In genomic region chr6:111850288-111850937, GRCh38 we compare ENCODE assay signal across 10 cellular contexts. TPM values are rescaled to one million over a fixed set of nuclear protein-coding genes. Genes with fewer than 3 reads are reported as not detected.
DNase-seq lines count a peak whose midpoint lies in the region; ATAC-seq, FAIRE-seq and TF ChIP-seq lines count a peak whose summit lies in the region.
"Had no signal": no experiment of that assay in that cellular context is flagged by ENCODE, and none has a peak within 500 bp of the region (broad histone marks: within the 10 kb centered on the region; RNA-seq: fewer than 3 reads in every experiment).

No MANE protein-coding gene starts in this region.

- H3K4me1 ChIP-seq in BE2C (peaks cover 36% of the 10 kb centered on the region), HepG2 (ENCODE audit: insufficient read depth, low read length) (peaks cover 27% of the 10 kb centered on the region)
- H3K4me1 ChIP-seq: psoas muscle had no signal

- TF ChIP-seq CTCF in BE2C (IDR thresholded peaks at IDR 0.05; ENCODE audit: low read depth, low read length) (no peak), HepG2 (CRISPR knock-in tag; IDR thresholded peaks at IDR 0.05) (no peak)

- H3K36me3 ChIP-seq in BE2C (no peaks in the 10 kb centered on the region; the same call in 1 of the 2 replicates), HepG2 (replicated peaks in 1 of 2; ENCODE audit: control insufficient read depth in 1 of 2, insufficient read depth in 2 of 2, low read length in 2 of 2) (no peaks in the 10 kb centered on the region)

- H3K4me3 ChIP-seq in BE2C (ENCODE audit: low read depth, low read length): no peak overlapping the region
- no peak overlapping the region for H3K4me3 ChIP-seq in HepG2 (replicated peaks in 1 of 3; ENCODE audit: insufficient read depth in 1 of 3, low read depth in 2 of 3, low read length in 3 of 3)
- H3K4me3 ChIP-seq: psoas muscle had no signal

- H3K4me2 ChIP-seq in HepG2 (ENCODE audit: low read depth, low read length): no peak overlapping the region

- H3K27ac ChIP-seq in HepG2 (ENCODE audit: extremely low read length, insufficient read depth, low read length): no peak overlapping the region
- H3K27ac ChIP-seq: psoas muscle had no signal

- no peak for TF ChIP-seq RAD21 in HepG2 (CRISPR knock-in tag; IDR thresholded peaks at IDR 0.05)

- TF ChIP-seq POLR2A in HepG2 (IDR thresholded peaks at IDR 0.05; ENCODE audit: insufficient read depth in 1 of 2, low read depth in 2 of 2, low read length in 2 of 2): no peak

- intact Hi-C loops in HepG2 (cut with micrococcal nuclease; ENCODE audit: unreplicated experiment): no loop called here

- H3K27me3 ChIP-seq in BE2C (no peaks in the 10 kb centered on the region), HepG2 (ENCODE audit: control insufficient read depth in 1 of 2, insufficient read depth in 2 of 2, low read length in 2 of 2) (no peaks in the 10 kb centered on the region)

- CTCF ChIA-PET in HepG2 (lab: Yijun Ruan, JAX; ENCODE audit: low intra/inter-chr PET ratio, low total read pairs): no interaction called here

- ATAC-seq in GM18870 (IDR thresholded peaks at IDR 0.05; ENCODE audit: unreplicated experiment) (peak; percentile 55), HG03378 (IDR thresholded peaks at IDR 0.05; ENCODE audit: unreplicated experiment) (peak; percentile 65), HepG2 (no peak), GM21825 (IDR thresholded peaks at IDR 0.05; ENCODE audit: unreplicated experiment) (no peak)
- ATAC-seq: psoas muscle had no signal

- H3K9ac ChIP-seq in HepG2 (ENCODE audit: insufficient read depth, low read depth, low read length): no peak overlapping the region

- WGBS in HepG2 (ENCODE audit: low lambda C conversion rate): 71% methylated on average over 10 of the region's 10 CpGs

- H4K20me1 ChIP-seq in HepG2 (ENCODE audit: insufficient read depth, low read length): no peaks in the 10 kb centered on the region

- BruUV-seq in HepG2 (replicated peaks; lab: Mats Ljungman, UMichigan): no TSS peak

- FAIRE-seq in HepG2 (lab: Jason Lieb, UNC): no peak

- no peak overlapping the region for H2AFZ ChIP-seq in HepG2 (ENCODE audit: low read length)

- POLR2A ChIA-PET in HepG2 (lab: Yijun Ruan, JAX): no interaction called here

- H3K9me3 ChIP-seq in BE2C: no peaks in the 10 kb centered on the region
- H3K9me3 ChIP-seq in HepG2 (ENCODE audit: low read length): no peaks in the 10 kb centered on the region
- H3K9me3 ChIP-seq: psoas muscle had no signal

- DNase-seq in BE2C (peak; percentile 62), globus pallidus (ENCODE audit: low spot score) (peak; percentile 77), NCI-H2107 (lab: John Stamatoyannopoulos, UW) (no peak), HepG2 (ENCODE audit: low spot score) (no peak), cortex of kidney (lab: John Stamatoyannopoulos, UW) (no peak)
- DNase-seq: IMR-90, psoas muscle had no signal

- TF ChIP-seq EP300 in HepG2 (IDR thresholded peaks at IDR 0.05; ENCODE audit: low read depth in 2 of 2, low read length in 2 of 2) (no peak), HepG2 (CRISPR knock-in tag; IDR thresholded peaks at IDR 0.05; ENCODE audit: borderline replicate concordance) (no peak)

- in situ Hi-C loops in HepG2 (cut with HindIII; ENCODE audit: extremely low pct_ligation_motif_present, low pct_unique_long_range_greater_than_20kb): no loop called here

- H3K79me2 ChIP-seq in HepG2 (ENCODE audit: insufficient read depth, low read length): no peaks in the 10 kb centered on the region

TF ChIP-seq in HepG2, 621 proteins besides CTCF, POLR2A, EP300 and RAD21:
- TF ChIP-seq PATZ1 (CRISPR knock-in tag; IDR thresholded peaks at IDR 0.05) (no peak), MTF2 (CRISPR knock-in tag; IDR thresholded peaks at IDR 0.05; ENCODE audit: borderline replicate concordance) (no peak), ATF1 (CRISPR knock-in tag; IDR thresholded peaks at IDR 0.05) (no peak), ZNF10 (CRISPR knock-in tag; IDR thresholded peaks at IDR 0.05; ENCODE audit: borderline replicate concordance, low read depth) (no peak), ZNF230 (CRISPR knock-in tag; IDR thresholded peaks at IDR 0.05) (no peak), CSRNP1 (CRISPR knock-in tag; IDR thresholded peaks at IDR 0.05) (no peak)

RNA-seq across cellular contexts. Expression of gene FYN, which starts 22.8 kb away (rescaled TPM):
- 221 TPM for polyA plus RNA-seq in BE2C (2012; ENCODE audit: insufficient read depth, insufficient read length, low read depth)
- total RNA-seq in HepG2 (2016; rRNA removed; fragmentation: Illumina TruSeq; extraction: Trizol): 14.6 and 15.5 TPM in 2 replicates
- total RNA-seq in HepG2 (2016; cell fraction: cytosol; rRNA removed; fragmentation: Illumina TruSeq; extraction: Trizol; ENCODE audit: low read depth): 3.6 and 4.1 TPM in 2 replicates
- total RNA-seq in HepG2 (2016; cell fraction: insoluble cytoplasmic fraction; rRNA removed; fragmentation: Illumina TruSeq; extraction: Trizol): 13.7 and 16.0 TPM in 2 replicates
- total RNA-seq in HepG2 (2016; cell fraction: membrane; rRNA removed; fragmentation: Illumina TruSeq; extraction: Trizol): 11.6 and 12.0 TPM in 2 replicates
- total RNA-seq in HepG2 (2016; cell fraction: nucleus; rRNA removed; fragmentation: Illumina TruSeq; extraction: Trizol): 17.8 and 19.2 TPM in 2 replicates
- polyA plus RNA-seq in HepG2 (2011; rRNA removed): 22.6 and 24.6 TPM in 2 replicates
- polyA plus RNA-seq in HepG2 (2011; cell fraction: cytosol; rRNA removed): 16.8 and 28.6 TPM in 2 replicates
- 31.3 and 40.2 TPM in 2 replicates for polyA plus RNA-seq in HepG2 (2011; cell fraction: nucleus; rRNA removed)
- polyA plus RNA-seq in HepG2 (2012): 22.4 and 23.4 TPM in 2 replicates
- polyA plus RNA-seq in HepG2 (2016; cell fraction: cytosol; fragmentation: Illumina TruSeq; extraction: Trizol; ENCODE audit: low read depth): 3.4 and 3.5 TPM in 2 replicates
- 18.8 and 20.1 TPM in 2 replicates for polyA plus RNA-seq in HepG2 (2016; cell fraction: insoluble cytoplasmic fraction; fragmentation: Illumina TruSeq; extraction: Trizol; ENCODE audit: low read depth)
- polyA plus RNA-seq in HepG2 (2016; cell fraction: membrane; fragmentation: Illumina TruSeq; extraction: Trizol; ENCODE audit: low read depth): 10.6 and 11.8 TPM in 2 replicates
- 17.9 and 20.2 TPM in 2 replicates for polyA plus RNA-seq in HepG2 (2016; cell fraction: nucleus; fragmentation: Illumina TruSeq; extraction: Trizol; ENCODE audit: insufficient read depth, low read depth)
- polyA minus RNA-seq in HepG2 (2011; rRNA and poly(A)+ RNA removed; ENCODE audit: low replicate concordance): 37.8 and 75.6 TPM in 2 replicates
- 19.1 and 20.6 TPM in 2 replicates for polyA minus RNA-seq in HepG2 (2011; cell fraction: cytosol; rRNA and poly(A)+ RNA removed)
- polyA minus RNA-seq in HepG2 (2011; cell fraction: nucleus; rRNA and poly(A)+ RNA removed): 45.1 and 62.6 TPM in 2 replicates

Comparison
In these comparisons a context has a peak if more than half of its experiments do, and no peak if none do; other contexts are left out.
1. DNase-seq: peak in BE2C (single experiment) and globus pallidus (single experiment); none in NCI-H2107 (single experiment), HepG2 (single experiment) and cortex of kidney (single experiment).
2. ATAC-seq: peak in GM18870 (single experiment) and HG03378 (single experiment); none in HepG2 (single experiment) and GM21825 (single experiment).